Comparison of ENCODE assay signal across 1 cellular context in the genomic region with DNA sequence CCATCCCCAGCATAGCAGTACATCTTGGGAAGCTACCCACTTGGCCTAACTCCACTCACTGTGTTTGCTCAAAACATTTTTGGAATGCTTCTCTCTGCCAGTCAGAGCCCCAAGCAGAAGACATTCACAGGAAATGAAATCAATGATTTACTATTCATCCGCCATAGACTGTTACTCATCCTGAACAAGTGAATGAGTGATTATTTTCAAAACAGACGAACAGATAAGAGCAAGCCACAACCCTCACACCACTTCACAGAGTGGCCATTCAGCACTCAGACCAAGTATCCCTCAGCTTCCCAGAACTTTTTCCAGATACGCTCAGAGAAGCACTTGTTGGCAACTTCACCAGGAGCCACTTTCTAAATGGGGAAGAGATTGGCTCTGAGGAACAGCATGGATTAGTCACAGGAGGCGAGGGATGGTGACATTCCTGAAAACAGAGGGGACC.
TF ChIP-seq lines count a peak whose summit lies in the region.

No MANE protein-coding gene starts in this region.

TF ChIP-seq in WTC11, 78 proteins besides CTCF, POLR2A, EP300 and RAD21:
- TF ChIP-seq GABPB1 (CRISPR knock-in tag; IDR thresholded peaks at IDR 0.05) (no peak), SOX15 (CRISPR knock-in tag; IDR thresholded peaks at IDR 0.05) (no peak), ZBTB21 (CRISPR knock-in tag; IDR thresholded peaks at IDR 0.05; ENCODE audit: borderline replicate concordance) (no peak), CREM (CRISPR knock-in tag; IDR thresholded peaks at IDR 0.05) (no peak), GRHL2 (CRISPR knock-in tag; IDR thresholded peaks at IDR 0.05; ENCODE audit: insufficient replicate concordance, severe bottlenecking) (no peak), KAT7 (CRISPR knock-in tag; IDR thresholded peaks at IDR 0.05; ENCODE audit: borderline replicate concordance) (no peak), JAZF1 (CRISPR knock-in tag; IDR thresholded peaks at IDR 0.05) (no peak), IRF2 (CRISPR knock-in tag; IDR thresholded peaks at IDR 0.05; ENCODE audit: borderline replicate concordance, low read depth) (no peak), SMAD3 (CRISPR knock-in tag; IDR thresholded peaks at IDR 0.05; ENCODE audit: borderline replicate concordance) (no peak), MYBL2 (CRISPR knock-in tag; IDR thresholded peaks at IDR 0.05) (no peak), MXD4 (CRISPR knock-in tag; IDR thresholded peaks at IDR 0.05; ENCODE audit: borderline replicate concordance) (no peak), FOXP1 (CRISPR knock-in tag; IDR thresholded peaks at IDR 0.05; ENCODE audit: borderline replicate concordance) (no peak)
- TF ChIP-seq, protein P1, sequence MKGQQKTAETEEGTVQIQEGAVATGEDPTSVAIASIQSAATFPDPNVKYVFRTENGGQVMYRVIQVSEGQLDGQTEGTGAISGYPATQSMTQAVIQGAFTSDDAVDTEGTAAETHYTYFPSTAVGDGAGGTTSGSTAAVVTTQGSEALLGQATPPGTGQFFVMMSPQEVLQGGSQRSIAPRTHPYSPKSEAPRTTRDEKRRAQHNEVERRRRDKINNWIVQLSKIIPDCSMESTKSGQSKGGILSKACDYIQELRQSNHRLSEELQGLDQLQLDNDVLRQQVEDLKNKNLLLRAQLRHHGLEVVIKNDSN (CRISPR knock-in tag; IDR thresholded peaks at IDR 0.05): no peak
- TF ChIP-seq, protein P2, sequence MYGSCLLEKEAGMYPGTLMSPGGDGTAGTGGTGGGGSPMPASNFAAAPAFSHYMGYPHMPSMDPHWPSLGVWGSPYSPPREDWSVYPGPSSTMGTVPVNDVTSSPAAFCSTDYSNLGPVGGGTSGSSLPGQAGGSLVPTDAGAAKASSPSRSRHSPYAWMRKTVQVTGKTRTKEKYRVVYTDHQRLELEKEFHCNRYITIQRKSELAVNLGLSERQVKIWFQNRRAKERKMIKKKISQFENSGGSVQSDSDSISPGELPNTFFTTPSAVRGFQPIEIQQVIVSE (CRISPR knock-in tag; IDR thresholded peaks at IDR 0.05; ENCODE audit: borderline replicate concordance): no peak
